In the genomic region with DNA sequence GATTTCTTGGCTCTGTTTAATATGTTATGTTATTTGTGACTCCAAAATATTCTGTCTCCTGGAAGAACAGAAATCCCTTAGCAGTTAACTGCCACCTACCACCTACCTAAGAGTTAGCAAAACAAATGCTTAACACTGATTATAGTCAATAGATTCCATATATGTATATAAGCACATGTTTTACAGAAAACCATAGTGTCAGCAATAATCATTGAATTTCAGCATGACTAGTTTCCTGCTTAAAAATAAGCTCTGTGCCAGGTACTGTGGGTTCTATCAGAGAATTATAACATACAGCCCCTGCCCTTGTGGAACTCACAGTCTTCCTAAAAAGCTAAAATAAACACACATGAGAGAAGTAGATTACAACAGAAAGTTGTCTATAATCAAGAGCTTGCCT, we compare ENCODE assay signal across 1 cellular context.
A peak's percentile ranks its signal among the peaks of the same experiment; 100 is the strongest.
TF ChIP-seq lines count a peak whose summit lies in the region.

No MANE protein-coding gene starts in this region.

TF ChIP-seq in K562, 482 proteins besides CTCF, POLR2A, EP300 and RAD21 (continued from another document):
- no peak for TF ChIP-seq ZNF79 (CRISPR knock-in tag; IDR thresholded peaks at IDR 0.05; ENCODE audit: low read depth)
- TF ChIP-seq WHSC1 (IDR thresholded peaks at IDR 0.05; ENCODE audit: low read length) = no peak
- TF ChIP-seq TOE1 (IDR thresholded peaks at IDR 0.05; ENCODE audit: borderline replicate concordance) = no peak
- no peak for TF ChIP-seq TOE1 (CRISPR knock-in tag; IDR thresholded peaks at IDR 0.05; ENCODE audit: borderline replicate concordance, low read depth)
- TF ChIP-seq, protein P1, sequence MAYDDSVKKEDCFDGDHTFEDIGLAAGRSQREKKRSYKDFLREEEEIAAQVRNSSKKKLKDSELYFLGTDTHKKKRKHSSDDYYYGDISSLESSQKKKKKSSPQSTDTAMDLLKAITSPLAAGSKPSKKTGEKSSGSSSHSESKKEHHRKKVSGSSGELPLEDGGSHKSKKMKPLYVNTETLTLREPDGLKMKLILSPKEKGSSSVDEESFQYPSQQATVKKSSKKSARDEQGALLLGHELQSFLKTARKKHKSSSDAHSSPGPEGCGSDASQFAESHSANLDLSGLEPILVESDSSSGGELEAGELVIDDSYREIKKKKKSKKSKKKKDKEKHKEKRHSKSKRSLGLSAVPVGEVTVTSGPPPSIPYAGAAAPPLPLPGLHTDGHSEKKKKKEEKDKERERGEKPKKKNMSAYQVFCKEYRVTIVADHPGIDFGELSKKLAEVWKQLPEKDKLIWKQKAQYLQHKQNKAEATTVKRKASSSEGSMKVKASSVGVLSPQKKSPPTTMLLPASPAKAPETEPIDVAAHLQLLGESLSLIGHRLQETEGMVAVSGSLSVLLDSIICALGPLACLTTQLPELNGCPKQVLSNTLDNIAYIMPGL (CRISPR knock-in tag; IDR thresholded peaks at IDR 0.05) = no peak
- TF ChIP-seq MCM2 (IDR thresholded peaks at IDR 0.05; ENCODE audit: low read depth) = no peak
- no peak for TF ChIP-seq KLF10 (CRISPR knock-in tag; IDR thresholded peaks at IDR 0.05)
- TF ChIP-seq MAFF (IDR thresholded peaks at IDR 0.05; ENCODE audit: low read length) = peak; percentile 38; the same call in 1 of the 2 replicates
- TF ChIP-seq, protein P2, sequence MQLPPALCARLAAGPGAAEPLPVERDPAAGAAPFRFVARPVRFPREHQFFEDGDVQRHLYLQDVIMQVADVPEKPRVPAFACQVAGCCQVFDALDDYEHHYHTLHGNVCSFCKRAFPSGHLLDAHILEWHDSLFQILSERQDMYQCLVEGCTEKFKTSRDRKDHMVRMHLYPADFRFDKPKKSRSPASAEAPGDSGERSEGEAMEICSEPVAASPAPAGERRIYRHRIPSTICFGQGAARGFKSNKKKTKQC (CRISPR knock-in tag; IDR thresholded peaks at IDR 0.05) = no peak
